Comparison of ENCODE assay signal across 2 cellular contexts in the genomic region with DNA sequence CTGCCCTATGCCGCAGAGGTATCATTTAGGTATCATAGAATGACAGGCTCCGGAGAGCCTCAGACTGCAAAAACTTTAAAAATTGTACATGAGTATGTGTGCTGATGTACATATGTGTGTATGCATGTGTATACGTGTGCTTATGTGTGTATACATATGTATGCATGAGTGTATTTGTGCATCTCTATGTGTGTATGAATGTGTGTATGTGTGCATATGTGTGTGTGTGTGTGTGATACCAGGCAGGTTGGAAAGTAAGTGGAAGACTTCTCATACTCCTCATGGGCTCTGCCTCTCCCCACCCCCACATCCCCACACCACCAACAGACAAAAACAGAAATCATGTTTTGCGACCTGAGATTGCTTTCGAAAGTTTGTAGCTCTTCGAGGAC.
TF ChIP-seq lines count a peak whose summit lies in the region.

No MANE protein-coding gene starts in this region.

TF ChIP-seq in GM12878, 131 proteins besides CTCF, POLR2A, EP300 and RAD21:
- TF ChIP-seq BCL3 (IDR thresholded peaks at IDR 0.05; ENCODE audit: borderline replicate concordance, insufficient read depth, low read depth, low read length, poor library complexity, severe bottlenecking) = peak; percentile 95
- TF ChIP-seq STAT3 (IDR thresholded peaks at IDR 0.05; ENCODE audit: low read depth, low read length) = no peak
- no peak for TF ChIP-seq RELA (IDR thresholded peaks at IDR 0.05; ENCODE audit: borderline replicate concordance, partially characterized antibody)
- no peak for TF ChIP-seq JUNB (IDR thresholded peaks at IDR 0.05)
- TF ChIP-seq FOXK2 (IDR thresholded peaks at IDR 0.05) = no peak
- no peak for TF ChIP-seq RUNX3 (IDR thresholded peaks at IDR 0.05; ENCODE audit: low read length)
- TF ChIP-seq POLR2AphosphoS2 (IDR thresholded peaks at IDR 0.05; ENCODE audit: low read depth, low read length) = no peak
TF ChIP-seq in GM12878: peak in this region for 1.

TF ChIP-seq in liver, 16 proteins besides CTCF, POLR2A, EP300 and RAD21 (continued from another document):
- TF ChIP-seq, protein P1, sequence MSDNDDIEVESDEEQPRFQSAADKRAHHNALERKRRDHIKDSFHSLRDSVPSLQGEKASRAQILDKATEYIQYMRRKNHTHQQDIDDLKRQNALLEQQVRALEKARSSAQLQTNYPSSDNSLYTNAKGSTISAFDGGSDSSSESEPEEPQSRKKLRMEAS (IDR thresholded peaks at IDR 0.05) = no peak
- TF ChIP-seq FOXA1 (IDR thresholded peaks at IDR 0.05) (no peak), HNF4G (IDR thresholded peaks at IDR 0.05) (no peak), HNF4A (conservative IDR thresholded peaks at IDR 0.05) (no peak), SP1 (IDR thresholded peaks at IDR 0.05) (no peak), EGR1 (IDR thresholded peaks at IDR 0.05; ENCODE audit: low read depth in 2 of 2) (no peak), GABPA (IDR thresholded peaks at IDR 0.05 in 1 of 2, conservative IDR thresholded peaks at IDR 0.05 in 1 of 2) (no peak)
